ENCODE assay signal across 10 cellular contexts in genomic region chr2:149799296-149799695, GRCh38.
A peak's percentile ranks its signal among the peaks of the same experiment; 100 is the strongest.
DNase-seq lines count a peak whose midpoint lies in the region; ATAC-seq and TF ChIP-seq lines count a peak whose summit lies in the region.
"Had no signal": no experiment of that assay in that cellular context is flagged by ENCODE, and none has a peak within 500 bp of the region (broad histone marks: within the 10 kb centered on the region; RNA-seq: fewer than 3 reads in every experiment).

No MANE protein-coding gene starts in this region.

- H3K79me2 ChIP-seq in KMS-11 (ENCODE audit: insufficient read depth, low read depth) = no peaks in the 10 kb centered on the region

- no peaks in the 10 kb centered on the region for H3K27me3 ChIP-seq in BE2C
- no peaks in the 10 kb centered on the region for H3K27me3 ChIP-seq in KMS-11 (ENCODE audit: insufficient read depth, low read depth)
- H3K27me3 ChIP-seq in effector memory CD4-positive, alpha-beta T cell (replicated peaks; ENCODE audit: control insufficient read depth, insufficient read depth, low read length, poor library complexity, severe bottlenecking) = no peaks in the 10 kb centered on the region
- H3K27me3 ChIP-seq: neutrophil had no signal

- no peaks in the 10 kb centered on the region for H3K9me3 ChIP-seq in BE2C
- H3K9me3 ChIP-seq in effector memory CD4-positive, alpha-beta T cell (ENCODE audit: control insufficient read depth, low read length) = no peaks in the 10 kb centered on the region
- H3K9me3 ChIP-seq: neutrophil had no signal

- DNase-seq in BE2C (no peak), astrocyte of the hippocampus (ENCODE audit: low read depth, low spot score) (peak; percentile 44), kidney tubule cell (ENCODE audit: low spot score) (peak; percentile 45), NOMO-1 (lab: John Stamatoyannopoulos, UW; ENCODE audit: unreplicated experiment in 2 of 2) (no peak)
- DNase-seq in effector memory CD4-positive, alpha-beta T cell = no peak
- no peak for DNase-seq in stimulated activated CD4-positive, alpha-beta T cell treated with anti-CD3 and anti-CD28 coated beads, Interleukin-2, amount 100 ng/mL, for 48 hours
- DNase-seq: NCI-H1436 had no signal

- no peak overlapping the region for H2AFZ ChIP-seq in KMS-11 (ENCODE audit: low read depth)

- ATAC-seq in GM21825 (IDR thresholded peaks at IDR 0.05; ENCODE audit: unreplicated experiment) = no peak

- no peak overlapping the region for H3K27ac ChIP-seq in KMS-11
- no peak overlapping the region for H3K27ac ChIP-seq in effector memory CD4-positive, alpha-beta T cell (ENCODE audit: insufficient read depth, low read length, poor library complexity, severe bottlenecking)
- H3K27ac ChIP-seq: neutrophil had no signal

- peak; percentile 30; the same call in 1 of the 2 replicates for TF ChIP-seq CTCF in BE2C (IDR thresholded peaks at IDR 0.05; ENCODE audit: low read depth, low read length)
- TF ChIP-seq CTCF in KMS-11 (conservative IDR thresholded peaks at IDR 0.05; ENCODE audit: low read depth, low read length) = peak; percentile 31

- H3K4me1 ChIP-seq in BE2C (no peaks in the 10 kb centered on the region), KMS-11 (ENCODE audit: low read depth, poor library complexity, severe bottlenecking) (no peaks in the 10 kb centered on the region)
- H3K4me1 ChIP-seq in effector memory CD4-positive, alpha-beta T cell (ENCODE audit: control insufficient read depth, insufficient read depth, low read length, poor library complexity, severe bottlenecking) = no peaks in the 10 kb centered on the region

- no peak overlapping the region for H3K9ac ChIP-seq in KMS-11

- no peaks in the 10 kb centered on the region for H4K20me1 ChIP-seq in KMS-11 (ENCODE audit: insufficient read depth)

- no peak overlapping the region for H3K4me3 ChIP-seq in BE2C (ENCODE audit: low read depth, low read length)
- no peak overlapping the region for H3K4me3 ChIP-seq in KMS-11 (IDR thresholded peaks at IDR 0.05; ENCODE audit: insufficient read depth, low read depth, low read length)
- no peak overlapping the region for H3K4me3 ChIP-seq in effector memory CD4-positive, alpha-beta T cell (ENCODE audit: insufficient read depth, low read depth, low read length, poor library complexity, severe bottlenecking)

- no peak overlapping the region for H3K4me2 ChIP-seq in KMS-11

- H3K36me3 ChIP-seq in BE2C (no peaks in the 10 kb centered on the region), KMS-11 (ENCODE audit: insufficient read depth) (no peaks in the 10 kb centered on the region)
- no peaks in the 10 kb centered on the region for H3K36me3 ChIP-seq in effector memory CD4-positive, alpha-beta T cell (ENCODE audit: control insufficient read depth, insufficient read depth, low read length)
- H3K36me3 ChIP-seq: neutrophil had no signal

Comparison
In these comparisons a context has a peak if more than half of its experiments do, and no peak if none do; other contexts are left out.
1. DNase-seq: peak in astrocyte of the hippocampus (single experiment) and kidney tubule cell (single experiment); none in BE2C (single experiment), effector memory CD4-positive, alpha-beta T cell (0 of 3), stimulated activated CD4-positive, alpha-beta T cell treated with anti-CD3 and anti-CD28 coated beads, Interleukin-2, amount 100 ng/mL, for 48 hours (0 of 2) and NOMO-1 (0 of 2).